In genomic region chr4:107402291-107402690, GRCh38 we compare ENCODE assay signal across 23 cellular contexts.
A peak's percentile ranks its signal among the peaks of the same experiment; 100 is the strongest.
DNase-seq lines count a peak whose midpoint lies in the region; ATAC-seq, FAIRE-seq and TF ChIP-seq lines count a peak whose summit lies in the region.
"Had no signal": no experiment of that assay in that cellular context is flagged by ENCODE, and none has a peak within 500 bp of the region (broad histone marks: within the 10 kb centered on the region; RNA-seq: fewer than 3 reads in every experiment).

No MANE protein-coding gene starts in this region.

- POLR2A ChIA-PET in GM12878 (lab: Charles Lee): no interaction called here

- DNase-seq in GM12878 (ENCODE audit: low read depth, low spot score) (no peak), GM12892 (ENCODE audit: insufficient read length) (no peak), G401 (ENCODE audit: low spot score) (no peak)
- DNase-seq in effector CD4-positive, alpha-beta T cell: no peak
- DNase-seq: 8988T; ACHN; BE2C; C1 segment of cervical spinal cord; CD4-positive, alpha-beta memory T cell; CD4-positive, CD25-positive, alpha-beta regulatory T cell; CD8-positive, alpha-beta memory T cell; COR-L47; DMS 273 treated with DMSO at 0.1 percent for 48 hours; DMS153; DMS79; DND-41; EL; GF-D8 had no signal

- FAIRE-seq in GM12878 (lab: Jason Lieb, UNC) (no peak), GM12892 (lab: Jason Lieb, UNC) (no peak)
- FAIRE-seq: A204.1, G401.6, GM19239 had no signal

- no peaks in the 10 kb centered on the region for H3K27me3 ChIP-seq in GM12878 (replicated peaks in 1 of 2; ENCODE audit: control insufficient read depth in 2 of 2, insufficient read depth in 2 of 2, low read length in 1 of 2)
- H3K27me3 ChIP-seq: BE2C, BLaER1 had no signal

- no peaks in the 10 kb centered on the region for H3K4me1 ChIP-seq in GM12878 (ENCODE audit: control insufficient read depth, insufficient read depth, low read length)
- H3K4me1 ChIP-seq: BE2C, BLaER1 had no signal

- H4K20me1 ChIP-seq in GM12878 (ENCODE audit: control insufficient read depth, insufficient read depth): no peaks in the 10 kb centered on the region
- H4K20me1 ChIP-seq: BLaER1 had no signal

- no peaks in the 10 kb centered on the region for H3K9me3 ChIP-seq in GM12878 (replicated peaks; ENCODE audit: control insufficient read depth, insufficient read depth, low read length)
- H3K9me3 ChIP-seq: BE2C, BLaER1 had no signal

- H3K27ac ChIP-seq in GM12878 (ENCODE audit: control insufficient read depth, insufficient read depth): no peak overlapping the region
- H3K27ac ChIP-seq: BLaER1 had no signal

- H3K4me3 ChIP-seq in GM12878: no peak overlapping the region
- H3K4me3 ChIP-seq: BLaER1 had no signal

- ATAC-seq in GM21360 (IDR thresholded peaks at IDR 0.05; ENCODE audit: unreplicated experiment): peak; percentile 75
- peak; percentile 48; the same call in 2 of the 3 replicates for ATAC-seq in GM12878

- no peaks in the 10 kb centered on the region for H3K36me3 ChIP-seq in GM12878 (ENCODE audit: control insufficient read depth in 2 of 2, insufficient read depth in 2 of 2, low read length in 1 of 2)
- H3K36me3 ChIP-seq: BE2C, BLaER1 had no signal

- H3K4me2 ChIP-seq in GM12878 (ENCODE audit: control insufficient read depth, insufficient read depth): no peak overlapping the region
- H3K4me2 ChIP-seq: BLaER1 had no signal

- intact Hi-C loops in GM12878 (cut with micrococcal nuclease; ENCODE audit: unreplicated experiment): no loop called here

- H3K79me2 ChIP-seq in GM12878 (ENCODE audit: control insufficient read depth, insufficient read depth, low read length): no peaks in the 10 kb centered on the region

- no peak overlapping the region for H3K9ac ChIP-seq in GM12878 (ENCODE audit: control insufficient read depth, insufficient read depth, low read length)
- H3K9ac ChIP-seq: BLaER1 had no signal

- TF ChIP-seq POLR2A in GM12878 (IDR thresholded peaks at IDR 0.05; ENCODE audit: low read depth, low read length): no peak
- TF ChIP-seq POLR2A in GM12892 (IDR thresholded peaks at IDR 0.05; ENCODE audit: low read depth, low read length): no peak

- no peak for TF ChIP-seq RAD21 in GM12878 (IDR thresholded peaks at IDR 0.05; ENCODE audit: insufficient read depth, low read depth, low read length)

- no TSS peak for BruUV-seq in GM12878 (replicated peaks; lab: Mats Ljungman, UMichigan)

- TF ChIP-seq EP300 in GM12878 (IDR thresholded peaks at IDR 0.05; ENCODE audit: borderline replicate concordance in 1 of 2, control insufficient read depth in 1 of 2, low read depth in 2 of 2, low read length in 2 of 2): no peak

- RAD21 ChIA-PET in GM12878 (lab: Charles Lee; ENCODE audit: unreplicated experiment): no interaction called here

- CTCF ChIA-PET in GM12878 (lab: Yijun Ruan, JAX): no interaction called here

- SMC1A ChIA-PET in GM12878 (lab: Charles Lee; ENCODE audit: uncharacterized antibody, unreplicated experiment): no interaction called here

- 0% methylated on average over 4 of the region's 4 CpGs for WGBS in GM12878 (ENCODE audit: insufficient coverage, insufficient replicate concordance, low lambda C conversion rate, missing lambda C conversion rate)

- in situ Hi-C loops in GM12878 (cut with MboI): no loop called here
- in situ Hi-C loops in G401 (cut with HindIII; ENCODE audit: low sequenced_read_pairs): no loop called here

- no peak for TF ChIP-seq CTCF in GM12878 (IDR thresholded peaks at IDR 0.05 in 2 of 3, conservative IDR thresholded peaks at IDR 0.05 in 1 of 3; ENCODE audit: control insufficient read depth in 2 of 3, extremely low read depth in 1 of 3, insufficient read depth in 1 of 3, low read depth in 3 of 3, low read length in 3 of 3)

- no peak overlapping the region for H2AFZ ChIP-seq in GM12878 (ENCODE audit: control insufficient read depth, low read depth, low read length)

TF ChIP-seq in GM12878, 131 proteins besides CTCF, POLR2A, EP300 and RAD21:
- TF ChIP-seq SMARCA5 (IDR thresholded peaks at IDR 0.05): no peak
- no peak for TF ChIP-seq STAT1 (conservative IDR thresholded peaks at IDR 0.05)
- TF ChIP-seq EED (IDR thresholded peaks at IDR 0.05; ENCODE audit: low read depth): no peak
- TF ChIP-seq ZBED1 (IDR thresholded peaks at IDR 0.05; ENCODE audit: borderline replicate concordance): no peak
- TF ChIP-seq IRF5 (IDR thresholded peaks at IDR 0.05; ENCODE audit: borderline replicate concordance): no peak
- TF ChIP-seq NR2F1 (conservative IDR thresholded peaks at IDR 0.05): no peak
- no peak for TF ChIP-seq E2F8 (IDR thresholded peaks at IDR 0.05; ENCODE audit: low read depth, partially characterized antibody)
- TF ChIP-seq JUND (IDR thresholded peaks at IDR 0.05; ENCODE audit: low read depth, low read length): no peak
- no peak for TF ChIP-seq MEF2B (IDR thresholded peaks at IDR 0.05; ENCODE audit: partially characterized antibody, poor library complexity, severe bottlenecking)
- no peak for TF ChIP-seq PML (IDR thresholded peaks at IDR 0.05; ENCODE audit: low read length)
- no peak for TF ChIP-seq DPF2 (IDR thresholded peaks at IDR 0.05)
- TF ChIP-seq REST (IDR thresholded peaks at IDR 0.05; ENCODE audit: low read depth, low read length): no peak
- TF ChIP-seq ETV6 (conservative IDR thresholded peaks at IDR 0.05 in 1 of 2, IDR thresholded peaks at IDR 0.05 in 1 of 2; ENCODE audit: borderline replicate concordance in 1 of 2, low read depth in 1 of 2): no peak
- TF ChIP-seq MTA3 (IDR thresholded peaks at IDR 0.05; ENCODE audit: borderline replicate concordance, low read length): no peak
- TF ChIP-seq HDGF (IDR thresholded peaks at IDR 0.05): no peak
TF ChIP-seq in GM12878: peak in this region for 0.
